ENCODE assay signal across 35 cellular contexts in the genomic region with DNA sequence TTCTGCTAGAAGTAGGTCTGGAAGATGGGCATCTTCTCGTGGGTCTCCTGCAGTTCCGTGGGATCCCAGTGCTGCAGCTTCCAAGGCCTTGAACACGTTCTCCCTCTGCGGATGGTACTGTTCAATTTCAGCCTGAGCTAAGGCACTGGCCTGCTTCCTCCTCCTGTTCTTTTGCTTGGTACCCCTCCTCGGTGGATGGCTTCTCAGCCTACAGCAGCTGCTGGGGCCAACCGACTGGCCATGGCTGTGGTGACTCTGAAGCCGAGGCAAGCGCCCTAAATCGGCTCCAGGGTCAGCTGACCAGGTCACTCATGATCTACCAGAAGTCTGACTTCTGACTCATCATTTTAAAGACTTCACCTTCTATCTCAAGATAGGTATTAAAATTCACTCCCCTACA.
"Had no signal": no experiment of that assay in that cellular context is flagged by ENCODE, and none has a peak within 500 bp of the region (broad histone marks: within the 10 kb centered on the region; RNA-seq: fewer than 3 reads in every experiment).

No MANE protein-coding gene starts in this region.

- DNase-seq: activated B cell treated with CpG ODN at 0.5 μM for 24 hours; activated CD4-positive, alpha-beta memory T cell treated with anti-CD3 and anti-CD28 coated beads, Interleukin-2, amount 10 ng/mL, durations not matched to agents 7 days and 5 days; activated CD4-positive, alpha-beta T cell treated with anti-CD3 and anti-CD28 coated beads for 4 hours; activated CD4-positive, alpha-beta T cell treated with anti-CD3 and anti-CD28 coated beads, Interleukin-2, amount 10 ng/mL, durations not matched to agents 7 days and 5 days; activated CD4-positive, alpha-beta T cell treated with anti-CD3 and anti-CD28 coated beads, Interleukin-2, amount 50 U/mL, for 48 hours; activated CD4-positive, CD25-positive, alpha-beta regulatory T cell treated with anti-CD3 and anti-CD28 coated beads, Interleukin-2, amount 50 U/mL, for 72 hours; activated CD8-positive, alpha-beta memory T cell treated with anti-CD3 and anti-CD28 coated beads for 24 hours; activated CD8-positive, alpha-beta memory T cell treated with anti-CD3 and anti-CD28 coated beads, Interleukin-2, amount 10 ng/mL, durations not matched to agents 7 days and 5 days; activated CD8-positive, alpha-beta memory T cell treated with anti-CD3 and anti-CD28 coated beads, Interleukin-2, amount 50 U/mL, for 48 hours; activated CD8-positive, alpha-beta T cell treated with anti-CD3 and anti-CD28 coated beads, Interleukin-2, amount 10 ng/mL, durations not matched to agents 7 days and 5 days; activated effector memory CD4-positive, alpha-beta T cell treated with Interleukin-2 at 50 U/mL for 16 hours; activated gamma-delta T cell; activated naive CD4-positive, alpha-beta T cell treated with anti-CD3 and anti-CD28 coated beads, Interleukin-2, amount 10 ng/mL, durations not matched to agents 7 days and 5 days; activated naive CD4-positive, alpha-beta T cell treated with Interleukin-2 at 50 U/mL for 16 hours; activated naive CD8-positive, alpha-beta T cell treated with anti-CD3 and anti-CD28 coated beads, Interleukin-2, amount 10 ng/mL, durations not matched to agents 7 days and 5 days; activated naive CD8-positive, alpha-beta T cell treated with anti-CD3 and anti-CD28 coated beads, Interleukin-2, amount 50 U/mL, for 24 hours; activated T-cell treated with anti-CD3 and anti-CD28 coated beads, Interleukin-2, amount 50 U/mL, for 24 hours; activated T-cell treated with anti-CD3 and anti-CD28 coated beads, Interleukin-2, amount 50 U/mL, for 48 hours; amygdala; caudate nucleus; cerebellar nuclear complex; T-helper 1 cell; T-helper 2 cell; T-helper 9 cell had no signal

- H3K27me3 ChIP-seq: ascending aorta, cardiac muscle cell had no signal

- H3K27ac ChIP-seq: ascending aorta, cardiac muscle cell, VCaP had no signal

- H3K27me3 Mint-ChIP-seq: activated B cell treated with CpG ODN at 0.5 μM for 24 hours; activated CD4-positive, alpha-beta memory T cell treated with anti-CD3 and anti-CD28 coated beads, Interleukin-2, amount 10 ng/mL, durations not matched to agents 7 days and 5 days; activated CD4-positive, alpha-beta T cell treated with anti-CD3 and anti-CD28 coated beads, Interleukin-2, amount 10 ng/mL, durations not matched to agents 7 days and 5 days; activated CD8-positive, alpha-beta memory T cell treated with anti-CD3 and anti-CD28 coated beads, Interleukin-2, amount 10 ng/mL, durations not matched to agents 7 days and 5 days; activated naive CD4-positive, alpha-beta T cell treated with anti-CD3 and anti-CD28 coated beads, Interleukin-2, amount 10 ng/mL, durations not matched to agents 7 days and 5 days; activated naive CD8-positive, alpha-beta T cell; activated naive CD8-positive, alpha-beta T cell treated with anti-CD3 and anti-CD28 coated beads, Interleukin-2, amount 10 ng/mL, durations not matched to agents 7 days and 5 days; activated naive CD8-positive, alpha-beta T cell treated with anti-CD3 and anti-CD28 coated beads, Interleukin-2, amount 50 U/mL, for 24 hours; activated T-cell treated with anti-CD3 and anti-CD28 coated beads, Interleukin-2, amount 50 U/mL, for 24 hours; brain; central memory CD8-positive, alpha-beta T cell had no signal

- H3K4me3 ChIP-seq: ascending aorta, cardiac muscle cell had no signal

- FAIRE-seq: bronchial epithelial cell, TTC549 had no signal

- H3K4me1 ChIP-seq: ascending aorta had no signal

- ATAC-seq: activated CD8-positive, alpha-beta memory T cell treated with anti-CD3 and anti-CD28 coated beads, Interleukin-2, amount 10 ng/mL, durations not matched to agents 7 days and 5 days; activated CD8-positive, alpha-beta T cell treated with anti-CD3 and anti-CD28 coated beads, Interleukin-2, amount 10 ng/mL, durations not matched to agents 7 days and 5 days; activated naive CD8-positive, alpha-beta T cell treated with anti-CD3 and anti-CD28 coated beads, Interleukin-2, amount 50 U/mL, for 24 hours had no signal

- H3K9me3 ChIP-seq: ascending aorta had no signal

- H3K9me3 Mint-ChIP-seq: activated B cell treated with CpG ODN at 0.5 μM for 24 hours; activated CD4-positive, alpha-beta memory T cell treated with anti-CD3 and anti-CD28 coated beads, Interleukin-2, amount 10 ng/mL, durations not matched to agents 7 days and 5 days; activated CD4-positive, alpha-beta T cell treated with anti-CD3 and anti-CD28 coated beads, Interleukin-2, amount 10 ng/mL, durations not matched to agents 7 days and 5 days; activated naive CD4-positive, alpha-beta T cell treated with anti-CD3 and anti-CD28 coated beads, Interleukin-2, amount 10 ng/mL, durations not matched to agents 7 days and 5 days; activated naive CD8-positive, alpha-beta T cell treated with anti-CD3 and anti-CD28 coated beads, Interleukin-2, amount 50 U/mL, for 24 hours; activated T-cell treated with anti-CD3 and anti-CD28 coated beads, Interleukin-2, amount 50 U/mL, for 24 hours; activated T-helper 2 cell treated with anti-CD3 and anti-CD28 coated beads, Interferon-gamma antibody, Interleukin-2, Interleukin-4, amounts not matched to agents 10 μg/mL and 5 μg/mL and 100 μg/mL, durations not matched to agents 14 hours and 24 hours and 36 hours; central memory CD8-positive, alpha-beta T cell; T-helper 1 cell treated with Interleukin-12 subunit alpha and Interleukin-12 subunit beta and Interleukin-4 antibody, amounts not matched to agents 30 μg/mL and 1 μg/mL, for 36 hours; T-helper 2 cell treated with Interferon-gamma antibody and Interleukin-4, amounts not matched to agents 5 μg/mL and 100 μg/mL, for 36 hours had no signal

- H3K4me3 Mint-ChIP-seq: activated B cell treated with CpG ODN at 0.5 μM for 24 hours; activated CD4-positive, alpha-beta memory T cell treated with anti-CD3 and anti-CD28 coated beads, Interleukin-2, amount 10 ng/mL, durations not matched to agents 7 days and 5 days; activated CD4-positive, alpha-beta T cell treated with anti-CD3 and anti-CD28 coated beads, Interleukin-2, amount 10 ng/mL, durations not matched to agents 7 days and 5 days; activated CD8-positive, alpha-beta memory T cell treated with anti-CD3 and anti-CD28 coated beads, Interleukin-2, amount 10 ng/mL, durations not matched to agents 7 days and 5 days; activated CD8-positive, alpha-beta T cell treated with anti-CD3 and anti-CD28 coated beads, Interleukin-2, amount 10 ng/mL, durations not matched to agents 7 days and 5 days; activated naive CD4-positive, alpha-beta T cell treated with anti-CD3 and anti-CD28 coated beads, Interleukin-2, amount 10 ng/mL, durations not matched to agents 7 days and 5 days; activated naive CD8-positive, alpha-beta T cell; activated naive CD8-positive, alpha-beta T cell treated with anti-CD3 and anti-CD28 coated beads, Interleukin-2, amount 10 ng/mL, durations not matched to agents 7 days and 5 days; activated naive CD8-positive, alpha-beta T cell treated with anti-CD3 and anti-CD28 coated beads, Interleukin-2, amount 50 U/mL, for 24 hours; activated T-cell treated with anti-CD3 and anti-CD28 coated beads, Interleukin-2, amount 50 U/mL, for 24 hours; brain; central memory CD8-positive, alpha-beta T cell; T-helper 1 cell treated with Interleukin-12 subunit alpha and Interleukin-12 subunit beta and Interleukin-4 antibody, amounts not matched to agents 30 μg/mL and 1 μg/mL, for 36 hours; T-helper 2 cell treated with Interferon-gamma antibody and Interleukin-4, amounts not matched to agents 5 μg/mL and 100 μg/mL, for 36 hours had no signal

- H3K27ac Mint-ChIP-seq: activated B cell treated with CpG ODN at 0.5 μM for 24 hours; activated CD4-positive, alpha-beta memory T cell treated with anti-CD3 and anti-CD28 coated beads, Interleukin-2, amount 10 ng/mL, durations not matched to agents 7 days and 5 days; activated CD4-positive, alpha-beta T cell treated with anti-CD3 and anti-CD28 coated beads, Interleukin-2, amount 10 ng/mL, durations not matched to agents 7 days and 5 days; activated CD8-positive, alpha-beta memory T cell treated with anti-CD3 and anti-CD28 coated beads, Interleukin-2, amount 10 ng/mL, durations not matched to agents 7 days and 5 days; activated CD8-positive, alpha-beta T cell treated with anti-CD3 and anti-CD28 coated beads, Interleukin-2, amount 10 ng/mL, durations not matched to agents 7 days and 5 days; activated naive CD4-positive, alpha-beta T cell treated with anti-CD3 and anti-CD28 coated beads, Interleukin-2, amount 10 ng/mL, durations not matched to agents 7 days and 5 days; activated naive CD8-positive, alpha-beta T cell; activated naive CD8-positive, alpha-beta T cell treated with anti-CD3 and anti-CD28 coated beads, Interleukin-2, amount 10 ng/mL, durations not matched to agents 7 days and 5 days; activated naive CD8-positive, alpha-beta T cell treated with anti-CD3 and anti-CD28 coated beads, Interleukin-2, amount 50 U/mL, for 24 hours; activated T-cell treated with anti-CD3 and anti-CD28 coated beads, Interleukin-2, amount 50 U/mL, for 24 hours; activated T-helper 2 cell treated with anti-CD3 and anti-CD28 coated beads, Interferon-gamma antibody, Interleukin-2, Interleukin-4, amounts not matched to agents 10 μg/mL and 5 μg/mL and 100 μg/mL, durations not matched to agents 14 hours and 24 hours and 36 hours; brain; T-helper 1 cell treated with Interleukin-12 subunit alpha and Interleukin-12 subunit beta and Interleukin-4 antibody, amounts not matched to agents 30 μg/mL and 1 μg/mL, for 36 hours; T-helper 2 cell treated with Interferon-gamma antibody and Interleukin-4, amounts not matched to agents 5 μg/mL and 100 μg/mL, for 36 hours had no signal

- H3K4me1 Mint-ChIP-seq: activated B cell treated with CpG ODN at 0.5 μM for 24 hours; activated CD4-positive, alpha-beta memory T cell treated with anti-CD3 and anti-CD28 coated beads, Interleukin-2, amount 10 ng/mL, durations not matched to agents 7 days and 5 days; activated CD4-positive, alpha-beta T cell treated with anti-CD3 and anti-CD28 coated beads, Interleukin-2, amount 10 ng/mL, durations not matched to agents 7 days and 5 days; activated CD8-positive, alpha-beta memory T cell treated with anti-CD3 and anti-CD28 coated beads, Interleukin-2, amount 10 ng/mL, durations not matched to agents 7 days and 5 days; activated naive CD4-positive, alpha-beta T cell treated with anti-CD3 and anti-CD28 coated beads, Interleukin-2, amount 10 ng/mL, durations not matched to agents 7 days and 5 days; activated naive CD8-positive, alpha-beta T cell treated with anti-CD3 and anti-CD28 coated beads, Interleukin-2, amount 10 ng/mL, durations not matched to agents 7 days and 5 days; activated naive CD8-positive, alpha-beta T cell treated with anti-CD3 and anti-CD28 coated beads, Interleukin-2, amount 50 U/mL, for 24 hours; brain; central memory CD8-positive, alpha-beta T cell had no signal
